Comparison of ENCODE assay signal across 20 cellular contexts in the genomic region with DNA sequence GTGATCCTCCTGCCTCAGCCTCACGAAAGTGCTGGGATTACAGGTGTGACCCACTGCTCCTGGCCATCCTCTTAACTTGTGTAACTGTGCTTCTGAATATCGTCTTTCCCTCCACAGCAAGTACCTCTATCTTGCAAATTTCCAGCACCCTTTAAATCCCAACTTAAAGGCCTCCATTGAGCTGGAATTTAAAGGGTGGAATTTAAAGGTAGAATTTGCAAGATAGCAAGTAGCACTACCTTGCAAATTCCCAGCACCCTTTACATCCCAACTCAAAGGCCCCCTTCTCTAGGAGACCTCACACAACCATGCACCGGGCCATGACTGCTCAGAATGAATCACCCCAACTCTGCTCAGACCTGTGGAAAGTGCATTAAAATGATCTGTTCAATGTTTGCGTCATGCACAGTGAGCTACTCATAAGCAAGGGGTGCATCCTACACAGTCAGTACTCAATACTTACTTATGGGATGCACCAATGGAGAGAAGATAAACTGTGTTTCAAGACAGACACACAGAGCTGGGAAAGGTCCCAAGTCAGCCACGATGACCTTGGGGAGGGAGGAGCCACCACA. TPM values are rescaled to one million over a fixed set of nuclear protein-coding genes. Genes with fewer than 3 reads are reported as not detected.
DNase-seq lines count a peak whose midpoint lies in the region; ATAC-seq and TF ChIP-seq lines count a peak whose summit lies in the region.
"Had no signal": no experiment of that assay in that cellular context is flagged by ENCODE, and none has a peak within 500 bp of the region (broad histone marks: within the 10 kb centered on the region; RNA-seq: fewer than 3 reads in every experiment).

No MANE protein-coding gene starts in this region.

- no peak for ATAC-seq in Right ventricle myocardium inferior
- no peak for ATAC-seq in GM21390 (IDR thresholded peaks at IDR 0.05; ENCODE audit: unreplicated experiment)
- ATAC-seq: Panc1 had no signal

- no peaks in the 10 kb centered on the region for H3K79me1 ChIP-seq in mesenchymal stem cell (replicated peaks; ENCODE audit: low read length, poor library complexity, severe bottlenecking)

- no peak overlapping the region for H3K4me3 ChIP-seq in left ventricle myocardium inferior
- H3K4me3 ChIP-seq in epithelial cell of esophagus (ENCODE audit: low read length) = no peak overlapping the region
- H3K4me3 ChIP-seq in mesenchymal stem cell (ENCODE audit: insufficient read depth in 1 of 2, low read depth in 1 of 2, low read length in 2 of 2) = no peak overlapping the region
- H3K4me3 ChIP-seq in SK-N-SH (ENCODE audit: low read depth in 2 of 2, low read length in 1 of 2) = no peak overlapping the region
- H3K4me3 ChIP-seq: BLaER1 treated with 17β-estradiol and CSF1 and Interleukin-3, amounts not matched to agents 10 nM and 100 nM; MG63 had no signal

- intact Hi-C loops in left ventricle myocardium inferior (cut with micrococcal nuclease) = no loop called here
- intact Hi-C loops in Right ventricle myocardium inferior (cut with DNase I) = no loop called here

- CTCF ChIA-PET in SK-N-SH (lab: Yijun Ruan, JAX) = interaction anchor here (0.6 to 4.4 kb wide), 5 partner anchors 10 to 74 kb away, joined by 3 to 29 read pairs (median 4); a partner anchor contains a TSS

- no peak overlapping the region for H3K23ac ChIP-seq in mesenchymal stem cell (ENCODE audit: low read length in 2 of 2)

- no peak overlapping the region for H2BK15ac ChIP-seq in mesenchymal stem cell (ENCODE audit: low read depth, poor library complexity, severe bottlenecking)

- POLR2A ChIA-PET in SK-N-SH (lab: Yijun Ruan, JAX) = no interaction called here

- H3K4ac ChIP-seq in mesenchymal stem cell (ENCODE audit: low read depth in 1 of 2, low read length in 2 of 2) = no peak overlapping the region

- H3K27me3 ChIP-seq in left ventricle myocardium inferior (ENCODE audit: low read depth) = no peaks in the 10 kb centered on the region
- peaks cover 0 to 7% of the 10 kb centered on the region in 2 experiments for H3K27me3 ChIP-seq in mesenchymal stem cell (ENCODE audit: control insufficient read depth in 1 of 2, insufficient read depth in 1 of 2, low read length in 2 of 2)
- H3K27me3 ChIP-seq in SK-N-SH (ENCODE audit: insufficient read depth) = no peaks in the 10 kb centered on the region
- H3K27me3 ChIP-seq: BLaER1 treated with 17β-estradiol and CSF1 and Interleukin-3, amounts not matched to agents 10 nM and 100 nM; MG63 had no signal

- H2AK5ac ChIP-seq in mesenchymal stem cell (ENCODE audit: low read length, severe bottlenecking) = no peak overlapping the region

- H3K27ac ChIP-seq in left ventricle myocardium inferior (replicated peaks) = peak overlapping the region; percentile 12
- H3K27ac ChIP-seq in mesenchymal stem cell (ENCODE audit: low read length, poor library complexity, severe bottlenecking) = no peak overlapping the region
- no peak overlapping the region for H3K27ac ChIP-seq in SK-N-SH (ENCODE audit: low read depth in 2 of 2, low read length in 1 of 2)
- H3K27ac ChIP-seq: 22Rv1; BLaER1 treated with 17β-estradiol and CSF1 and Interleukin-3, amounts not matched to agents 10 nM and 100 nM; HL-60; KMS-11 had no signal

- no peak for TF ChIP-seq RAD21 in SK-N-SH (IDR thresholded peaks at IDR 0.05; ENCODE audit: low read length)

- H3K4me2 ChIP-seq in mesenchymal stem cell (ENCODE audit: low read length, poor library complexity, severe bottlenecking) = no peak overlapping the region
- H3K4me2 ChIP-seq in SK-N-SH = no peak overlapping the region
- H3K4me2 ChIP-seq: BLaER1 treated with 17β-estradiol and CSF1 and Interleukin-3, amounts not matched to agents 10 nM and 100 nM; KMS-11 had no signal

- peak overlapping the region; percentile 10 for H3K9ac ChIP-seq in mesenchymal stem cell (ENCODE audit: low read length)
- no peak overlapping the region for H3K9ac ChIP-seq in SK-N-SH
- H3K9ac ChIP-seq: BLaER1 treated with 17β-estradiol and CSF1 and Interleukin-3, amounts not matched to agents 10 nM and 100 nM; KMS-11 had no signal

- no peak overlapping the region for H4K91ac ChIP-seq in mesenchymal stem cell (ENCODE audit: low read length)

- no peak overlapping the region for H4K8ac ChIP-seq in mesenchymal stem cell (ENCODE audit: low read length)

- H2BK12ac ChIP-seq in mesenchymal stem cell (ENCODE audit: low read length in 2 of 2) = no peak overlapping the region

- H3K9me3 ChIP-seq in left ventricle myocardium inferior (replicated peaks) (peaks cover 4% of the 10 kb centered on the region), mesenchymal stem cell (ENCODE audit: control insufficient read depth, low read length) (no peaks in the 10 kb centered on the region), SK-N-SH (no peaks in the 10 kb centered on the region)
- H3K9me3 ChIP-seq: MG63 had no signal

- H2BK120ac ChIP-seq in mesenchymal stem cell (ENCODE audit: low read depth, low read length) = no peak overlapping the region

- H3K79me2 ChIP-seq in SK-N-SH (ENCODE audit: insufficient read depth) = no peaks in the 10 kb centered on the region

- H2AFZ ChIP-seq in mesenchymal stem cell (ENCODE audit: low read depth, low read length) = no peak overlapping the region
- no peak overlapping the region for H2AFZ ChIP-seq in SK-N-SH (ENCODE audit: low read depth)

- no peaks in the 10 kb centered on the region for H3K9me2 ChIP-seq in SK-N-SH

- TF ChIP-seq CTCF in left ventricle myocardium inferior (IDR thresholded peaks at IDR 0.05; ENCODE audit: borderline replicate concordance) (no peak), epithelial cell of esophagus (IDR thresholded peaks at IDR 0.05; ENCODE audit: insufficient read depth, low read depth, low read length, missing control alignments) (no peak), SK-N-SH (IDR thresholded peaks at IDR 0.05) (no peak)

- H3K4me1 ChIP-seq in left ventricle myocardium inferior (no peaks in the 10 kb centered on the region), mesenchymal stem cell (ENCODE audit: control insufficient read depth, insufficient read depth, low read depth, low read length) (peaks cover 7% of the 10 kb centered on the region), SK-N-SH (ENCODE audit: control insufficient read depth in 1 of 2, insufficient read depth in 2 of 2, low read depth in 1 of 2, low read length in 1 of 2) (no peaks in the 10 kb centered on the region)
- H3K4me1 ChIP-seq: BLaER1 treated with 17β-estradiol and CSF1 and Interleukin-3, amounts not matched to agents 10 nM and 100 nM had no signal

- H2BK5ac ChIP-seq in mesenchymal stem cell (ENCODE audit: low read depth, low read length, poor library complexity, severe bottlenecking) = no peak overlapping the region

- no peak for DNase-seq in left ventricle myocardium inferior
- no peak for DNase-seq in Right ventricle myocardium inferior (ENCODE audit: missing footprints)
- peak; percentile 42 for DNase-seq in epithelial cell of esophagus (ENCODE audit: low read depth)
- DNase-seq in mesenchymal stem cell = no peak
- no peak for DNase-seq in nucleus accumbens (lab: John Stamatoyannopoulos, UW)
- no peak for DNase-seq in SK-N-SH
- DNase-seq in AML-193 (lab: John Stamatoyannopoulos, UW) = no peak
- DNase-seq: DMS 273 treated with DMSO at 0.1 percent for 48 hours, MG63, NCI-H1105, NCI-H187, NCI-H446 treated with DMSO at 0.1 percent for 48 hours, NCI-H774, SHP77 treated with DMSO at 0.1 percent for 48 hours had no signal

- no peak overlapping the region for H3K14ac ChIP-seq in mesenchymal stem cell (ENCODE audit: low read length in 2 of 2)

- no peak overlapping the region for H3K18ac ChIP-seq in mesenchymal stem cell (ENCODE audit: low read depth in 1 of 2, low read length in 2 of 2)

- H3K36me3 ChIP-seq in left ventricle myocardium inferior = no peaks in the 10 kb centered on the region
- H3K36me3 ChIP-seq in mesenchymal stem cell (ENCODE audit: control insufficient read depth in 1 of 2, insufficient read depth in 2 of 2, low read depth in 1 of 2, low read length in 2 of 2) = no peaks in the 10 kb centered on the region
- no peaks in the 10 kb centered on the region for H3K36me3 ChIP-seq in SK-N-SH (replicated peaks in 1 of 2; ENCODE audit: control insufficient read depth in 1 of 2, insufficient read depth in 2 of 2, low read length in 1 of 2)
- H3K36me3 ChIP-seq: BLaER1 treated with 17β-estradiol and CSF1 and Interleukin-3, amounts not matched to agents 10 nM and 100 nM; MG63 had no signal

- no peak for TF ChIP-seq EP300 in SK-N-SH (IDR thresholded peaks at IDR 0.05; ENCODE audit: borderline replicate concordance in 1 of 2, low read depth in 1 of 2, low read length in 1 of 2)

- no peaks in the 10 kb centered on the region for H3F3A ChIP-seq in SK-N-SH (replicated peaks; ENCODE audit: insufficient read depth)

- 85% methylated on average over 4 of the region's 5 CpGs for WGBS in mesenchymal stem cell
- 39% methylated on average over 5 of the region's 5 CpGs for WGBS in SK-N-SH (ENCODE audit: low lambda C conversion rate)

- H4K20me1 ChIP-seq in SK-N-SH (ENCODE audit: insufficient read depth) = no peaks in the 10 kb centered on the region
- H4K20me1 ChIP-seq: BLaER1 treated with 17β-estradiol and CSF1 and Interleukin-3, amounts not matched to agents 10 nM and 100 nM had no signal

TF ChIP-seq in SK-N-SH, 30 proteins besides CTCF, POLR2A, EP300 and RAD21:
- TF ChIP-seq RCOR1 (IDR thresholded peaks at IDR 0.05; ENCODE audit: low read length) (no peak), EZH2phosphoT487 (IDR thresholded peaks at IDR 0.05; ENCODE audit: borderline replicate concordance, low read depth) (no peak), NFIC (IDR thresholded peaks at IDR 0.05; ENCODE audit: borderline replicate concordance) (no peak), YY1 (IDR thresholded peaks at IDR 0.05; ENCODE audit: low read depth) (no peak), GATA2 (CRISPR knock-in tag; IDR thresholded peaks at IDR 0.05) (no peak), GABPA (IDR thresholded peaks at IDR 0.05; ENCODE audit: low read depth) (no peak)
TF ChIP-seq in SK-N-SH: peak in this region for 0.

RNA-seq across cellular contexts. Expression of a gene that starts 17.8 kb away (rescaled TPM):
- total RNA-seq in left ventricle myocardium inferior (1.3 TPM), Right ventricle myocardium inferior (2.3 TPM)
- polyA plus RNA-seq in mesenchymal stem cell (2013, experiment 1 of 2) = 6.1 TPM
- 6.0 TPM for polyA plus RNA-seq in mesenchymal stem cell (2013, experiment 2 of 2)
- 0.96 and 1.2 TPM in 2 replicates for polyA plus RNA-seq in SK-N-SH (2012; rRNA removed)
- polyA plus RNA-seq in SK-N-SH (2012; cell fraction: cytosol; rRNA removed) = 0.51 and 0.87 TPM in 2 replicates
- polyA plus RNA-seq in SK-N-SH (2012; cell fraction: nucleus; rRNA removed) = 4.8 and 5.5 TPM in 2 replicates
